ENCODE assay signal across 11 cellular contexts in genomic region chr5:125798311-125798710, GRCh38.
A peak's percentile ranks its signal among the peaks of the same experiment; 100 is the strongest.
DNase-seq lines count a peak whose midpoint lies in the region.
"Had no signal": no experiment of that assay in that cellular context is flagged by ENCODE, and none has a peak within 500 bp of the region (broad histone marks: within the 10 kb centered on the region; RNA-seq: fewer than 3 reads in every experiment).

No MANE protein-coding gene starts in this region.

- DNase-seq in EH (ENCODE audit: low read depth) (peak; percentile 17), LHCN-M2 (ENCODE audit: low read depth) (peak; percentile 63), brain pericyte (ENCODE audit: low read depth, low spot score) (peak; percentile 12), left kidney (ENCODE audit: low read depth, low spot score) (peak; percentile 75), NCI-H146 (lab: John Stamatoyannopoulos, UW) (no peak), NCI-H2227 (lab: John Stamatoyannopoulos, UW; ENCODE audit: unreplicated experiment) (no peak), NCI-H524 treated with DMSO at 0.1 percent for 48 hours (lab: John Stamatoyannopoulos, UW) (no peak)
- DNase-seq in stimulated activated CD4-positive, alpha-beta T cell treated with anti-CD3 and anti-CD28 coated beads, Interleukin-4, amount 100 ng/mL, for 24 hours: no peak
- DNase-seq: amygdala; NCI-H187; stimulated activated naive CD4-positive, alpha-beta T cell treated with Interleukin-2 at 50 U/mL for 16 hours had no signal

Comparison
In these comparisons a context has a peak if more than half of its experiments do, and no peak if none do; other contexts are left out.
1. DNase-seq: peak in EH (single experiment), LHCN-M2 (single experiment), brain pericyte (single experiment) and left kidney (single experiment); none in NCI-H146 (single experiment), NCI-H2227 (single experiment), NCI-H524 treated with DMSO at 0.1 percent for 48 hours (single experiment) and stimulated activated CD4-positive, alpha-beta T cell treated with anti-CD3 and anti-CD28 coated beads, Interleukin-4, amount 100 ng/mL, for 24 hours (single experiment).